ENCODE assay signal across 1 cellular context in genomic region chr4:103915224-103915869, GRCh38.
TF ChIP-seq lines count a peak whose summit lies in the region.

No MANE protein-coding gene starts in this region.

TF ChIP-seq in GM23338, 12 proteins besides CTCF, POLR2A, EP300 and RAD21 (continued from another document):
- no peak for TF ChIP-seq ZNF462 (CRISPR knock-in tag; IDR thresholded peaks at IDR 0.05)
- no peak for TF ChIP-seq ETS1 (IDR thresholded peaks at IDR 0.05)
- no peak for TF ChIP-seq REST (IDR thresholded peaks at IDR 0.05; ENCODE audit: unreplicated experiment)
